In genomic region chr9:19379283-19379682, GRCh38 we compare ENCODE assay signal across 8 cellular contexts.
DNase-seq lines count a peak whose midpoint lies in the region; TF ChIP-seq lines count a peak whose summit lies in the region.

No MANE protein-coding gene starts in this region.

- peak overlapping the region; percentile 90 for H3K9ac ChIP-seq in mucosa of stomach (ENCODE audit: low read length)

- H3K9me3 ChIP-seq in KOPT-K1 (ENCODE audit: insufficient read depth, low read length, poor library complexity, severe bottlenecking) (no peaks in the 10 kb centered on the region), mucosa of stomach (ENCODE audit: control insufficient read depth, low read length) (no peaks in the 10 kb centered on the region)

- peak overlapping the region; percentile 76 for H3K4me3 ChIP-seq in AG09309 (ENCODE audit: control insufficient read depth, low read depth, low read length)
- peak overlapping the region; percentile 72 to 80 for H3K4me3 ChIP-seq in cardiac fibroblast (replicated peaks in 1 of 2; ENCODE audit: low read depth in 2 of 2, low read length in 2 of 2)
- peak overlapping the region; percentile 53 for H3K4me3 ChIP-seq in mucosa of stomach (ENCODE audit: low read length)

- intact Hi-C loops in posterior cingulate gyrus (cut with DNase I), result loop anchor here (2.0 kb wide), 1 partner anchor 148 kb away; the partner anchor contains the start of gene DENND4C

- H3K36me3 ChIP-seq in KOPT-K1 (ENCODE audit: insufficient read depth, low read length), result peaks cover 53% of the 10 kb centered on the region
- peaks cover 9% of the 10 kb centered on the region for H3K36me3 ChIP-seq in mucosa of stomach (ENCODE audit: control insufficient read depth, insufficient read depth, low read length)

- H3K27me3 ChIP-seq in mucosa of stomach (ENCODE audit: control insufficient read depth, insufficient read depth, low read length), result no peaks in the 10 kb centered on the region

- TF ChIP-seq CTCF in AG09309 (IDR thresholded peaks at IDR 0.05; ENCODE audit: control insufficient read depth, insufficient read depth, low read depth, low read length, missing control alignments), result no peak
- no peak for TF ChIP-seq CTCF in cardiac fibroblast (IDR thresholded peaks at IDR 0.05; ENCODE audit: low read depth, low read length)

- no peak for DNase-seq in AG09309 (ENCODE audit: low read depth)
- no peak for DNase-seq in cardiac fibroblast (ENCODE audit: low read depth in 2 of 2)
- DNase-seq in NCI-H1092 (lab: John Stamatoyannopoulos, UW), result no peak
- no peak for DNase-seq in posterior cingulate gyrus
- DNase-seq in AML-193 (lab: John Stamatoyannopoulos, UW), result no peak
- no peak for DNase-seq in activated CD4-positive, alpha-beta T cell treated with anti-CD3 and anti-CD28 coated beads for 48 hours

- H3K27ac ChIP-seq in KOPT-K1 (ENCODE audit: low read depth, low read length, poor library complexity, severe bottlenecking), result peak overlapping the region; percentile 85

- peaks cover 4% of the 10 kb centered on the region for H3K4me1 ChIP-seq in mucosa of stomach (ENCODE audit: control insufficient read depth, insufficient read depth, low read length)
